ENCODE assay signal across 20 cellular contexts in genomic region chr6:294656-295565, GRCh38. TPM values are rescaled to one million over a fixed set of nuclear protein-coding genes. Genes with fewer than 3 reads are reported as not detected.
A peak's percentile ranks its signal among the peaks of the same experiment; 100 is the strongest.
DNase-seq lines count a peak whose midpoint lies in the region; ATAC-seq, FAIRE-seq and TF ChIP-seq lines count a peak whose summit lies in the region.
"Had no signal": no experiment of that assay in that cellular context is flagged by ENCODE, and none has a peak within 500 bp of the region (broad histone marks: within the 10 kb centered on the region; RNA-seq: fewer than 3 reads in every experiment).

No MANE protein-coding gene starts in this region.

- ATAC-seq in IMR-90 (ENCODE audit: low read depth) (no peak), K562 (no peak), HG03378 (IDR thresholded peaks at IDR 0.05; ENCODE audit: unreplicated experiment) (no peak)
- ATAC-seq: HCT116, left lobe of liver had no signal

- no peak overlapping the region for H2AK5ac ChIP-seq in IMR-90 (ENCODE audit: low read depth, low read length)

- 89% methylated on average over 7 of the region's 17 CpGs; no CpG with 5 or more reads in 1 of the 2 experiments for WGBS in IMR-90 (ENCODE audit: extremely low coverage in 2 of 2, insufficient read length in 1 of 2), 2 experiments
- WGBS in K562 (ENCODE audit: insufficient coverage, low coverage, missing lambda C conversion rate): 31% methylated on average over 17 of the region's 17 CpGs

- H4K20me1 ChIP-seq in IMR-90 (ENCODE audit: insufficient read depth, low read length): no peaks in the 10 kb centered on the region
- 0 out of 2 replicates have a peak, but pooled peaks cover 11% of the 10 kb centered on the region for H4K20me1 ChIP-seq in K562 (replicated peaks; ENCODE audit: control insufficient read depth, insufficient read depth, low read length)

- no peak overlapping the region for H3K27ac ChIP-seq in IMR-90 (ENCODE audit: insufficient read depth, low read length)
- H3K27ac ChIP-seq in K562 (ENCODE audit: extremely low read depth, low read depth, low read length): no peak overlapping the region

- no peak overlapping the region for H2BK15ac ChIP-seq in IMR-90 (ENCODE audit: low read depth, low read length)

- H3K14ac ChIP-seq in IMR-90 (replicated peaks; ENCODE audit: low read depth, low read length): no peak overlapping the region

- H3K36me3 Mint-ChIP-seq in nephron progenitor cell (ENCODE audit: low read depth): peaks cover 10% of the 10 kb centered on the region
- peaks cover 4% of the 10 kb centered on the region for H3K36me3 Mint-ChIP-seq in activated T-helper 1 cell treated with anti-CD3 and anti-CD28 coated beads, Interleukin-12 subunit alpha, Interleukin-12 subunit beta, Interleukin-2, Interleukin-4 antibody, amounts not matched to agents 30 ng/mL and 10 ng/mL and 1 ng/mL, durations not matched to agents 14 hours and 24 hours and 36 hours (ENCODE audit: low read depth)

- POLR2A ChIA-PET in IMR-90 (lab: Charles Lee; ENCODE audit: unreplicated experiment) (no interaction called here), K562 (lab: Yijun Ruan, JAX) (no interaction called here)

- H3K79me2 ChIP-seq in K562 (ENCODE audit: control insufficient read depth, insufficient read depth, low read length): peaks cover 3% of the 10 kb centered on the region; the same call in 1 of the 3 replicates

- H2AK9ac ChIP-seq in IMR-90 (replicated peaks; ENCODE audit: low read depth, low read length, poor library complexity): no peak overlapping the region

- TF ChIP-seq EP300 in K562 (IDR thresholded peaks at IDR 0.05; ENCODE audit: low read length): no peak

- H2BK5ac ChIP-seq in IMR-90 (ENCODE audit: low read depth, low read length, poor library complexity, severe bottlenecking): no peak overlapping the region

- in situ Hi-C loops in IMR-90 (cut with MboI; ENCODE audit: low sequenced_read_pairs) (no loop called here), K562 (cut with MboI) (no loop called here)

- H3K27me3 Mint-ChIP-seq in nephron progenitor cell (ENCODE audit: low read depth, poor library complexity): peaks cover 7% of the 10 kb centered on the region
- no peaks in the 10 kb centered on the region for H3K27me3 Mint-ChIP-seq in activated T-helper 1 cell treated with anti-CD3 and anti-CD28 coated beads, Interleukin-12 subunit alpha, Interleukin-12 subunit beta, Interleukin-2, Interleukin-4 antibody, amounts not matched to agents 30 ng/mL and 10 ng/mL and 1 ng/mL, durations not matched to agents 14 hours and 24 hours and 36 hours (ENCODE audit: insufficient read depth)
- H3K27me3 Mint-ChIP-seq: progenitor cell of endocrine pancreas had no signal

- H3K18ac ChIP-seq in IMR-90 (ENCODE audit: low read depth, low read length): no peak overlapping the region

- H4K8ac ChIP-seq in IMR-90 (ENCODE audit: low read depth in 2 of 2, low read length in 2 of 2): no peak overlapping the region

- H3K36me3 ChIP-seq in GM06990 (ENCODE audit: control insufficient read depth, insufficient read depth, low read length) (no peaks in the 10 kb centered on the region), IMR-90 (ENCODE audit: control insufficient read depth, insufficient read depth, low read length) (no peaks in the 10 kb centered on the region), K562 (ENCODE audit: control insufficient read depth, insufficient read depth, low read length) (no peaks in the 10 kb centered on the region)
- H3K36me3 ChIP-seq: tibial artery had no signal

- peaks cover 34% of the 10 kb centered on the region for H3K4me1 Mint-ChIP-seq in nephron progenitor cell
- peaks cover 27% of the 10 kb centered on the region for H3K4me1 Mint-ChIP-seq in activated T-helper 1 cell treated with anti-CD3 and anti-CD28 coated beads, Interleukin-12 subunit alpha, Interleukin-12 subunit beta, Interleukin-2, Interleukin-4 antibody, amounts not matched to agents 30 ng/mL and 10 ng/mL and 1 ng/mL, durations not matched to agents 14 hours and 24 hours and 36 hours (ENCODE audit: low read depth)

- TF ChIP-seq POLR2A in IMR-90 (IDR thresholded peaks at IDR 0.05; ENCODE audit: low read depth, low read length) (no peak), K562 (conservative IDR thresholded peaks at IDR 0.05) (no peak)

- H4K5ac ChIP-seq in IMR-90 (ENCODE audit: low read depth, low read length): no peak overlapping the region

- H3K9ac ChIP-seq in IMR-90 (ENCODE audit: low read depth, low read length) (no peak overlapping the region), K562 (ENCODE audit: insufficient read depth in 1 of 2, low read depth in 2 of 2, low read length in 2 of 2) (no peak overlapping the region)

- H3K4ac ChIP-seq in IMR-90 (ENCODE audit: low read depth, low read length): no peak overlapping the region

- no peak overlapping the region for H3K56ac ChIP-seq in IMR-90 (ENCODE audit: extremely low read depth, insufficient read depth, low read length)

- H2BK20ac ChIP-seq in IMR-90 (ENCODE audit: low read depth, low read length): no peak overlapping the region

- FAIRE-seq in K562 (lab: Jason Lieb, UNC): no peak
- FAIRE-seq: astrocyte, frontal cortex, small intestine had no signal

- H3K23ac ChIP-seq in IMR-90 (ENCODE audit: low read depth, low read length): no peak overlapping the region

- TF ChIP-seq RAD21 in IMR-90 (IDR thresholded peaks at IDR 0.05; ENCODE audit: low read length) (no peak), K562 (CRISPR knock-in tag; conservative IDR thresholded peaks at IDR 0.05 in 1 of 2, IDR thresholded peaks at IDR 0.05 in 1 of 2) (no peak)

- no peak overlapping the region for H3K4me2 ChIP-seq in IMR-90 (ENCODE audit: low read depth, low read length)
- H3K4me2 ChIP-seq in K562 (ENCODE audit: insufficient read depth, low read length): no peak overlapping the region

- H3K4me3 Mint-ChIP-seq in nephron progenitor cell: peak overlapping the region; percentile 7
- no peak overlapping the region for H3K4me3 Mint-ChIP-seq in activated T-helper 1 cell treated with anti-CD3 and anti-CD28 coated beads, Interleukin-12 subunit alpha, Interleukin-12 subunit beta, Interleukin-2, Interleukin-4 antibody, amounts not matched to agents 30 ng/mL and 10 ng/mL and 1 ng/mL, durations not matched to agents 14 hours and 24 hours and 36 hours

- no peak overlapping the region for H2BK120ac ChIP-seq in IMR-90 (ENCODE audit: low read depth, low read length)

- H3K9me3 ChIP-seq in IMR-90 (ENCODE audit: control insufficient read depth, insufficient read depth, low read length) (peaks cover 2% of the 10 kb centered on the region; the same call in 1 of the 2 replicates), K562 (replicated peaks; ENCODE audit: control insufficient read depth, insufficient read depth, low read depth, low read length) (no peaks in the 10 kb centered on the region)
- H3K9me3 ChIP-seq: tibial artery had no signal

- peaks cover 0 to 17% of the 10 kb centered on the region in 2 experiments; a peak in 2 of 4 replicates for H3K79me1 ChIP-seq in IMR-90 (ENCODE audit: low read depth in 1 of 2, low read length in 2 of 2)

- H3K27ac Mint-ChIP-seq in nephron progenitor cell: no peak overlapping the region
- H3K27ac Mint-ChIP-seq in activated T-helper 1 cell treated with anti-CD3 and anti-CD28 coated beads, Interleukin-12 subunit alpha, Interleukin-12 subunit beta, Interleukin-2, Interleukin-4 antibody, amounts not matched to agents 30 ng/mL and 10 ng/mL and 1 ng/mL, durations not matched to agents 14 hours and 24 hours and 36 hours: no peak overlapping the region
- H3K27ac Mint-ChIP-seq: progenitor cell of endocrine pancreas had no signal

- no peak overlapping the region for H2AFZ ChIP-seq in IMR-90 (replicated peaks; ENCODE audit: low read length, poor library complexity)
- H2AFZ ChIP-seq in K562 (ENCODE audit: low read depth, low read length): no peak overlapping the region

- CTCF ChIA-PET in IMR-90 (lab: Yijun Ruan, JAX): interaction anchor here (0.6 kb wide), 1 partner anchor 114 kb away, joined by 6 read pairs; no protein-coding TSS in a partner anchor
- CTCF ChIA-PET in K562 (lab: Yijun Ruan, JAX; ENCODE audit: low intra/inter-chr PET ratio): no interaction called here

- H4K91ac ChIP-seq in IMR-90 (ENCODE audit: insufficient read depth, low read depth, low read length): no peak overlapping the region

- no peaks in the 10 kb centered on the region for H3K27me3 ChIP-seq in GM06990 (replicated peaks; ENCODE audit: control insufficient read depth, insufficient read depth, low read length)
- no peaks in the 10 kb centered on the region for H3K27me3 ChIP-seq in IMR-90 (ENCODE audit: control insufficient read depth, insufficient read depth, low read length)
- H3K27me3 ChIP-seq in K562 (ENCODE audit: control insufficient read depth in 2 of 2, insufficient read depth in 2 of 2, low read length in 2 of 2): peaks cover 5 to 15% of the 10 kb centered on the region in 2 experiments; a peak in 4 of 5 replicates
- H3K27me3 ChIP-seq: tibial artery had no signal

- H3K4me3 ChIP-seq in GM06990 (replicated peaks; ENCODE audit: low read depth, low read length) (peak overlapping the region; percentile 53), IMR-90 (ENCODE audit: insufficient read depth, low read depth, low read length) (no peak overlapping the region), K562 (no peak overlapping the region)
- H3K4me3 ChIP-seq: tibial artery had no signal

- peaks cover 60% of the 10 kb centered on the region for H3K9me3 Mint-ChIP-seq in nephron progenitor cell
- H3K9me3 Mint-ChIP-seq in activated T-helper 1 cell treated with anti-CD3 and anti-CD28 coated beads, Interleukin-12 subunit alpha, Interleukin-12 subunit beta, Interleukin-2, Interleukin-4 antibody, amounts not matched to agents 30 ng/mL and 10 ng/mL and 1 ng/mL, durations not matched to agents 14 hours and 24 hours and 36 hours: no peaks in the 10 kb centered on the region

- dilution Hi-C loops in IMR-90 (cut with HindIII; ENCODE audit: low sequenced_read_pairs, unreplicated experiment): no loop called here

- peaks cover 6% of the 10 kb centered on the region; the same call in 1 of the 2 replicates for H3K9me1 ChIP-seq in IMR-90 (ENCODE audit: insufficient read depth, low read length)
- no peaks in the 10 kb centered on the region for H3K9me1 ChIP-seq in K562 (ENCODE audit: control insufficient read depth, insufficient read depth, low read length)

- BruUV-seq in IMR-90 (replicated peaks; lab: Mats Ljungman, UMichigan) (no TSS peak), K562 (replicated peaks; lab: Mats Ljungman, UMichigan) (no TSS peak)

- no peak for DNase-seq in GM06990 (ENCODE audit: extremely low read depth, insufficient read length)
- DNase-seq in IMR-90: no peak
- no peak for DNase-seq in K562 (ENCODE audit: extremely low read depth in 1 of 4, low spot score in 3 of 4)
- DNase-seq in nephron progenitor cell: no peak
- no peak for DNase-seq in activated T-helper 1 cell treated with anti-CD3 and anti-CD28 coated beads, Interleukin-12 subunit alpha, Interleukin-12 subunit beta, Interleukin-2, Interleukin-4 antibody, amounts not matched to agents 30 ng/mL and 10 ng/mL and 1 ng/mL, durations not matched to agents 14 hours and 24 hours and 36 hours (ENCODE audit: low spot score)
- no peak for DNase-seq in hepatic stellate cell (ENCODE audit: low spot score)
- DNase-seq in NCI-H1092 treated with DMSO at 0.1 percent for 48 hours (lab: John Stamatoyannopoulos, UW): no peak
- DNase-seq: activated CD4-positive, alpha-beta T cell treated with anti-CD3 and anti-CD28 coated beads, Interleukin-2, amount 50 U/mL, for 48 hours; activated effector memory CD4-positive, alpha-beta T cell treated with anti-CD3 and anti-CD28 coated beads, Interleukin-2, amount 50 U/mL, for 16 hours; NCI-H187; NCI-H345; NK-92 treated with Interleukin-12 subunit alpha and Interleukin-12 subunit beta, amount 100 ng/mL, for 24 hours; small intestine; tibial artery had no signal

- intact Hi-C loops in IMR-90 (cut with micrococcal nuclease): loop anchor here (5.0 to 10.0 kb wide), 2 partner anchors 73 to 210 kb away; no protein-coding TSS in a partner anchor
- intact Hi-C loops in K562 (cut with micrococcal nuclease): loop anchor here (5.0 kb wide), 1 partner anchor 112 kb away; no protein-coding TSS in a partner anchor
- intact Hi-C loops in activated T-helper 1 cell treated with anti-CD3 and anti-CD28 coated beads, Interleukin-12 subunit alpha, Interleukin-12 subunit beta, Interleukin-2, Interleukin-4 antibody, amounts not matched to agents 30 ng/mL and 10 ng/mL and 1 ng/mL, durations not matched to agents 14 hours and 24 hours and 36 hours (cut with micrococcal nuclease): loop anchor here (10.0 kb wide), 1 partner anchor 420 kb away; no protein-coding TSS in a partner anchor

- H3K4me1 ChIP-seq in IMR-90 (ENCODE audit: control insufficient read depth, insufficient read depth, low read length) (peaks cover 4% of the 10 kb centered on the region; the same call in 1 of the 2 replicates), K562 (replicated peaks in 1 of 2; ENCODE audit: control insufficient read depth in 2 of 2, insufficient read depth in 2 of 2, low read length in 2 of 2) (peaks cover 11 to 21% of the 10 kb centered on the region in 2 experiments; a peak in 4 of 5 replicates)

- no peak for TF ChIP-seq CTCF in GM06990 (IDR thresholded peaks at IDR 0.05; ENCODE audit: insufficient read depth, low read length, poor library complexity, severe bottlenecking)
- TF ChIP-seq CTCF in IMR-90 (conservative IDR thresholded peaks at IDR 0.05; ENCODE audit: low read depth, low read length): no peak
- TF ChIP-seq CTCF in K562 (IDR thresholded peaks at IDR 0.05 in 2 of 3, conservative IDR thresholded peaks at IDR 0.05 in 1 of 3; ENCODE audit: insufficient read depth in 2 of 3, low read depth in 1 of 3, low read length in 3 of 3): no peak
- no peak for TF ChIP-seq CTCF in nephron progenitor cell (IDR thresholded peaks at IDR 0.05)

RNA-seq across cellular contexts. Expression of gene DUSP22, which starts 2.6 kb away (rescaled TPM):
- 6.9 and 8.2 TPM in 2 replicates for total RNA-seq in IMR-90 (2012; rRNA removed)
- polyA plus RNA-seq in IMR-90 (2012; rRNA removed): 5.5 and 7.1 TPM in 2 replicates
- polyA plus RNA-seq in IMR-90 (2012; cell fraction: cytosol; rRNA removed): 5.5 and 6.3 TPM in 2 replicates
- polyA plus RNA-seq in IMR-90 (2012; cell fraction: nucleus; rRNA removed; ENCODE audit: low replicate concordance): 25.6 and 29.1 TPM in 2 replicates
- 24.8 and 31.0 TPM in 2 replicates for total RNA-seq in K562 (2011; cell fraction: chromatin; rRNA removed; ENCODE audit: low replicate concordance)
- 15.9 and 18.3 TPM in 2 replicates for total RNA-seq in K562 (2011; cell fraction: nucleolus; rRNA removed)
- total RNA-seq in K562 (2011; cell fraction: nucleoplasm; rRNA removed): 24.7 and 35.4 TPM in 2 replicates
- total RNA-seq in K562 (2014; rRNA removed): 11.8 and 14.0 TPM in 2 replicates
- total RNA-seq in K562 (2014; rRNA removed; fragmentation: Illumina TruSeq; extraction: Trizol): 10.3 and 12.3 TPM in 2 replicates
- total RNA-seq in K562 (2015; rRNA removed; fragmentation: Illumina TruSeq; extraction: Trizol): 10.0 TPM in 2 replicates
- total RNA-seq in K562 (2021): 19.4 TPM in 2 replicates
- polyA plus RNA-seq in K562 (2011; rRNA removed): 10.4 and 14.3 TPM in 2 replicates
- 9.5 and 14.9 TPM in 2 replicates for polyA plus RNA-seq in K562 (2011; cell fraction: cytosol; rRNA removed)
- 50.7 and 53.8 TPM in 2 replicates for polyA plus RNA-seq in K562 (2011; cell fraction: nucleus; rRNA removed)
- polyA plus RNA-seq in K562 (2012): 16.9 and 37.3 TPM in 2 replicates
- polyA plus RNA-seq in K562 (2014; fragmentation: Illumina TruSeq; extraction: Trizol): 13.8 and 14.4 TPM in 2 replicates
- 1 to 10 TPM; 9.3 to 9.6 TPM for polyA plus RNA-seq in K562 (2014; fragmentation: Nextera tagmentation; extraction: Ambion mirVana)
- 14.7 and 17.5 TPM in 2 replicates for polyA plus RNA-seq in K562 (2014; rRNA removed)
- 7.9 and 8.9 TPM in 2 replicates for polyA minus RNA-seq in K562 (2011; rRNA and poly(A)+ RNA removed)
- 5.4 and 9.0 TPM in 2 replicates for polyA minus RNA-seq in K562 (2011; cell fraction: cytosol; rRNA and poly(A)+ RNA removed)
- polyA minus RNA-seq in K562 (2011; cell fraction: nucleus; rRNA and poly(A)+ RNA removed): 10.0 and 16.2 TPM in 2 replicates
- total RNA-seq in activated T-helper 1 cell treated with anti-CD3 and anti-CD28 coated beads, Interleukin-12 subunit alpha, Interleukin-12 subunit beta, Interleukin-2, Interleukin-4 antibody, amounts not matched to agents 30 ng/mL and 10 ng/mL and 1 ng/mL, durations not matched to agents 14 hours and 24 hours and 36 hours: 22.0 and 22.1 TPM in 2 replicates
